1 cellular context compared by ENCODE assay signal in genomic region chr2:241638063-241638660, GRCh38.
TF ChIP-seq lines count a peak whose summit lies in the region.

No MANE protein-coding gene starts in this region.

TF ChIP-seq in GM23338, 12 proteins besides CTCF, POLR2A, EP300 and RAD21 (continued from another document):
- TF ChIP-seq REST (IDR thresholded peaks at IDR 0.05; ENCODE audit: unreplicated experiment), result no peak
- TF ChIP-seq EZH2phosphoT487 (IDR thresholded peaks at IDR 0.05; ENCODE audit: unreplicated experiment), result no peak
- TF ChIP-seq NANOG (IDR thresholded peaks at IDR 0.05; ENCODE audit: borderline replicate concordance), result no peak
